Comparison of ENCODE assay signal across 20 cellular contexts in the genomic region with DNA sequence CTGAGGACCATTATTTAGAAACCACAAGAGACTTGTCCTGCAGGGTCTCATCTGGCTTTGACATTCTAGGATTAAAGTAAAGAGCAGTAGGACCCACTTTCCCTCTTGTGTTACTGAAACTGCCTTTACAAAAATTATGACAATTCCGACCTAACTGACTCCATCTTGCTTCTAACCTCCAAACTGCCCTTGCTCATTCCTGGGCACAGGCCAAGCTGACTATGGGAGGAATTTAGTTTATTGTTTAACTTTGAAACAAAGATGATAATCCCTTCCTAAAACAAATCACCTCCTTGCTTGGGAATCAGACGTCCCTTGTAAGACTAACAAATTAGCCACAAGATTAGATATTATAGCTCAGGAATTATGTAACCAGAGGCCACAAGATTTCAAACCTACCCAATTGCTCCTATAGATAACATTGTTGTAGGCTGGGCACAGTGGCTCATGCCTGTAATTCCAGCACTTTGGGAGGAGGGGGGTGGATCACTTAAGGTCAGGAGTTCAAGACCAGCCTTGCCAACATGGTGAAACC.
DNase-seq lines count a peak whose midpoint lies in the region; ATAC-seq, FAIRE-seq and TF ChIP-seq lines count a peak whose summit lies in the region.
"Had no signal": no experiment of that assay in that cellular context is flagged by ENCODE, and none has a peak within 500 bp of the region (broad histone marks: within the 10 kb centered on the region; RNA-seq: fewer than 3 reads in every experiment).

No MANE protein-coding gene starts in this region.

- no peaks in the 10 kb centered on the region for H3K9me3 Mint-ChIP-seq in CD4-positive, alpha-beta T cell

- intact Hi-C loops in pancreas (cut with DNase I), result no loop called here
- intact Hi-C loops in CD4-positive, alpha-beta T cell (cut with DNase I, micrococcal nuclease), result no loop called here

- H3K4me3 Mint-ChIP-seq in CD4-positive, alpha-beta T cell, result no peak overlapping the region

- no peak overlapping the region for H3K4me3 ChIP-seq in fibroblast of villous mesenchyme (ENCODE audit: low read depth, low read length)
- no peak overlapping the region for H3K4me3 ChIP-seq in small intestine (ENCODE audit: low read depth in 1 of 2, low read length in 2 of 2)
- H3K4me3 ChIP-seq in pancreas, result no peak overlapping the region
- H3K4me3 ChIP-seq: SJSA1 had no signal

- POLR2A ChIA-PET in CD4-positive, alpha-beta T cell (lab: Charles Lee), result no interaction called here

- no peak for TF ChIP-seq CTCF in fibroblast of villous mesenchyme (IDR thresholded peaks at IDR 0.05; ENCODE audit: insufficient read depth, low read depth, low read length)
- no peak for TF ChIP-seq CTCF in pancreas (IDR thresholded peaks at IDR 0.05)
- no peak for TF ChIP-seq CTCF in CD4-positive, alpha-beta T cell (IDR thresholded peaks at IDR 0.05)

- H3K36me3 ChIP-seq in small intestine (ENCODE audit: control insufficient read depth in 2 of 2, insufficient read depth in 2 of 2, low read length in 2 of 2), result no peaks in the 10 kb centered on the region
- H3K36me3 ChIP-seq in pancreas, result no peaks in the 10 kb centered on the region
- H3K36me3 ChIP-seq: SJSA1 had no signal

- H3K4me1 ChIP-seq in small intestine (ENCODE audit: control insufficient read depth in 2 of 2, insufficient read depth in 1 of 2, low read depth in 1 of 2, low read length in 1 of 2), result peaks cover 2 to 5% of the 10 kb centered on the region in 2 donors
- no peaks in the 10 kb centered on the region for H3K4me1 ChIP-seq in pancreas

- no peaks in the 10 kb centered on the region for H3K27me3 Mint-ChIP-seq in CD4-positive, alpha-beta T cell

- H3K9me3 ChIP-seq in small intestine (ENCODE audit: control insufficient read depth, low read depth) (no peaks in the 10 kb centered on the region), pancreas (no peaks in the 10 kb centered on the region)
- H3K9me3 ChIP-seq in CD4-positive, alpha-beta T cell (ENCODE audit: control insufficient read depth, low read length), result no peaks in the 10 kb centered on the region
- H3K9me3 ChIP-seq: SJSA1 had no signal

- H3K36me3 Mint-ChIP-seq in CD4-positive, alpha-beta T cell (ENCODE audit: low read depth), result no peaks in the 10 kb centered on the region

- H3K27ac ChIP-seq in small intestine (ENCODE audit: low read depth in 1 of 2, low read length in 1 of 2) (no peak overlapping the region), pancreas (no peak overlapping the region)
- no peak overlapping the region for H3K27ac ChIP-seq in CD4-positive, alpha-beta T cell (ENCODE audit: low read depth, low read length)
- H3K27ac ChIP-seq: SJSA1 had no signal

- H3K4me1 Mint-ChIP-seq in CD4-positive, alpha-beta T cell (ENCODE audit: low read depth), result peaks cover 10% of the 10 kb centered on the region

- ATAC-seq in pancreas (no peak), GM18907 (IDR thresholded peaks at IDR 0.05; ENCODE audit: unreplicated experiment) (no peak)
- ATAC-seq in CD4-positive, alpha-beta T cell (ENCODE audit: poor library complexity), result no peak
- ATAC-seq: HCT116 had no signal

- H3K27me3 ChIP-seq in small intestine (ENCODE audit: control insufficient read depth in 2 of 2, insufficient read depth in 2 of 2, low read length in 2 of 2), result no peaks in the 10 kb centered on the region
- no peaks in the 10 kb centered on the region for H3K27me3 ChIP-seq in pancreas
- no peaks in the 10 kb centered on the region for H3K27me3 ChIP-seq in CD4-positive, alpha-beta T cell (ENCODE audit: control insufficient read depth, insufficient read depth, low read length)

- peak; percentile 12 for FAIRE-seq in GM18507 (lab: Jason Lieb, UNC)
- peak; percentile 10 for FAIRE-seq in small intestine (lab: Jason Lieb, UNC)
- no peak for FAIRE-seq in pancreas (lab: Jason Lieb, UNC)
- FAIRE-seq: D721Med had no signal

- whole genome bisulfite sequencing in small intestine, 3 donors, result 11 to 33% (median 30%) methylated on average over 2 of the region's 2 CpGs
- WGBS in pancreas, 2 donors, result 21 to 24% methylated on average over 2 of the region's 2 CpGs

- CTCF ChIA-PET in CD4-positive, alpha-beta T cell (lab: Charles Lee), result no interaction called here

- no peak for DNase-seq in GM18507 (ENCODE audit: extremely low spot score, insufficient read length, low read depth)
- DNase-seq in NCI-H226, result peak; percentile 21
- peak; percentile 58 for DNase-seq in fibroblast of villous mesenchyme (ENCODE audit: low read depth)
- DNase-seq in small intestine, result peak; percentile 75
- no peak for DNase-seq in NCI-H2107 treated with DMSO at 0.1 percent for 48 hours (lab: John Stamatoyannopoulos, UW; ENCODE audit: unreplicated experiment)
- no peak for DNase-seq in pancreas
- no peak for DNase-seq in CD4-positive, alpha-beta T cell
- DNase-seq: 8988T, GOT3, NCI-H1105, NCI-H1436 treated with DMSO at 0.1 percent for 48 hours, NCI-H187 treated with DMSO at 0.1 percent for 48 hours, NCI-H2107, NCI-H69, Right ventricle myocardium superior, RPMI8226 had no signal

- no peak overlapping the region for H3K27ac Mint-ChIP-seq in CD4-positive, alpha-beta T cell

Comparison
In these comparisons a context has a peak if more than half of its experiments do, and no peak if none do; other contexts are left out.
1. DNase-seq: peak in NCI-H226 (single experiment), fibroblast of villous mesenchyme (single experiment) and small intestine (single experiment); none in GM18507 (single experiment), NCI-H2107 treated with DMSO at 0.1 percent for 48 hours (single experiment), pancreas (0 of 6) and CD4-positive, alpha-beta T cell (0 of 10).